17 cellular contexts compared by ENCODE assay signal in the genomic region with DNA sequence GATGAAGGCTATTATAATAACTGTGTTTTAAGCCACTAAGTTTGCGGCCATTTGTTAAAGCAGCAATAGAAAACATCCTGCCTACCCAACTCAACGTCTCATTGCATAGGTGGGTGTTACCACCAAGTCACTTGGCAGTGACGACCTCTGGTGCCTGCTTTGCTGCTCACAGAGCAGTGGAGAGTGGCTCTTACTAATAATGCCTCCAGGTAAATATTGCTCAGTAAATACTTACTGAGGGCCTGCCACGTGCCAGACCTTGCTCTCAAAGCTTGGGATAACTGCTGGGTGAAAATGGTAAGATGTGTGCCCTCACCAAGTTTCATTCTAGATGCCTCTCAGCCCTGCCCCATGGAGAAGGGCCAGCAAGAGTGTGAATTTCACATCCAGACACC. TPM values are rescaled to one million over a fixed set of nuclear protein-coding genes. Genes with fewer than 3 reads are reported as not detected.
DNase-seq lines count a peak whose midpoint lies in the region; ATAC-seq, FAIRE-seq and TF ChIP-seq lines count a peak whose summit lies in the region.
"Had no signal": no experiment of that assay in that cellular context is flagged by ENCODE, and none has a peak within 500 bp of the region (broad histone marks: within the 10 kb centered on the region; RNA-seq: fewer than 3 reads in every experiment).

No MANE protein-coding gene starts in this region.

- H3K27ac Mint-ChIP-seq in activated naive CD4-positive, alpha-beta T cell treated with anti-CD3 and anti-CD28 coated beads, Interleukin-2, amount 50 U/mL, for 24 hours = peak overlapping the region; percentile 63
- H3K27ac Mint-ChIP-seq in stimulated activated naive CD8-positive, alpha-beta T cell treated with anti-CD3 and anti-CD28 coated beads, Interleukin-15, amount 100 ng/mL, for 72 hours = peak overlapping the region in 1 of 2 donors; percentile 76

- no peaks in the 10 kb centered on the region for H3K27me3 Mint-ChIP-seq in activated naive CD4-positive, alpha-beta T cell treated with anti-CD3 and anti-CD28 coated beads, Interleukin-2, amount 50 U/mL, for 24 hours
- H3K27me3 Mint-ChIP-seq in stimulated activated naive CD8-positive, alpha-beta T cell treated with anti-CD3 and anti-CD28 coated beads, Interleukin-15, amount 100 ng/mL, for 72 hours = no peaks in the 10 kb centered on the region

- H4K20me1 ChIP-seq in keratinocyte (ENCODE audit: control insufficient read depth, extremely low read depth, insufficient read depth, low read length) = peaks cover 10% of the 10 kb centered on the region

- ATAC-seq in stimulated activated naive CD8-positive, alpha-beta T cell treated with anti-CD3 and anti-CD28 coated beads, Interleukin-15, amount 100 ng/mL, for 72 hours = peak; percentile 86
- ATAC-seq in HG03159 (IDR thresholded peaks at IDR 0.05; ENCODE audit: unreplicated experiment) (no peak), GM21723 (IDR thresholded peaks at IDR 0.05; ENCODE audit: unreplicated experiment) (no peak)

- H3K9me1 ChIP-seq in keratinocyte (ENCODE audit: control insufficient read depth, extremely low read depth, insufficient read depth, low read length) = peaks cover 20% of the 10 kb centered on the region

- peaks cover 15 to 48% of the 10 kb centered on the region in 2 experiments for H3K36me3 ChIP-seq in keratinocyte (ENCODE audit: control insufficient read depth in 2 of 2, extremely low read depth in 1 of 2, insufficient read depth in 2 of 2, low read length in 2 of 2)
- H3K36me3 ChIP-seq: esophagus squamous epithelium had no signal

- dilution Hi-C loops in keratinocyte (cut with MboI; ENCODE audit: extremely low pct_ligation_motif_present, low sequenced_read_pairs) = no loop called here

- no peak overlapping the region for H3K4me3 ChIP-seq in keratinocyte (ENCODE audit: control insufficient read depth in 2 of 3, extremely low read depth in 1 of 3, insufficient read depth in 2 of 3, low read depth in 1 of 3, low read length in 3 of 3)
- H3K4me3 ChIP-seq: esophagus squamous epithelium, GM23248 had no signal

- H3K4me3 Mint-ChIP-seq in activated naive CD4-positive, alpha-beta T cell treated with anti-CD3 and anti-CD28 coated beads, Interleukin-2, amount 50 U/mL, for 24 hours = no peak overlapping the region
- peak overlapping the region in 1 of 2 donors; percentile 26 for H3K4me3 Mint-ChIP-seq in stimulated activated naive CD8-positive, alpha-beta T cell treated with anti-CD3 and anti-CD28 coated beads, Interleukin-15, amount 100 ng/mL, for 72 hours

- H3K4me1 Mint-ChIP-seq in activated naive CD4-positive, alpha-beta T cell treated with anti-CD3 and anti-CD28 coated beads, Interleukin-2, amount 50 U/mL, for 24 hours = peaks cover 87% of the 10 kb centered on the region
- H3K4me1 Mint-ChIP-seq in stimulated activated naive CD8-positive, alpha-beta T cell treated with anti-CD3 and anti-CD28 coated beads, Interleukin-15, amount 100 ng/mL, for 72 hours = peaks cover 81% of the 10 kb centered on the region

- no peaks in the 10 kb centered on the region for H3K27me3 ChIP-seq in keratinocyte (ENCODE audit: control insufficient read depth, extremely low read depth, insufficient read depth, low read length)

- peak overlapping the region; percentile 53 for H3K27ac ChIP-seq in RWPE1
- peak overlapping the region; percentile 70 for H3K27ac ChIP-seq in keratinocyte (ENCODE audit: control insufficient read depth, insufficient read depth, low read length)
- H3K27ac ChIP-seq: GM23248, HL-60 had no signal

- H3K4me1 ChIP-seq in keratinocyte (ENCODE audit: control insufficient read depth, extremely low read depth, insufficient read depth, low read length) = peaks cover 90% of the 10 kb centered on the region

- peak overlapping the region; percentile 15 for H3K4me2 ChIP-seq in keratinocyte (ENCODE audit: control insufficient read depth, extremely low read depth, insufficient read depth, low read depth, low read length)

- peaks cover 96% of the 10 kb centered on the region for H3K79me2 ChIP-seq in keratinocyte (ENCODE audit: control insufficient read depth, insufficient read depth, low read length)

- H2AFZ ChIP-seq in keratinocyte (ENCODE audit: control insufficient read depth, low read length) = no peak overlapping the region
- H2AFZ ChIP-seq: GM23248 had no signal

- peak; percentile 83 for FAIRE-seq in keratinocyte (lab: Jason Lieb, UNC)

- no peak for TF ChIP-seq CTCF in RWPE1 (conservative IDR thresholded peaks at IDR 0.05; ENCODE audit: low read depth)
- TF ChIP-seq CTCF in keratinocyte (optimal IDR thresholded peaks at IDR 0.05 in 1 of 3, IDR thresholded peaks at IDR 0.05 in 1 of 3, conservative IDR thresholded peaks at IDR 0.05 in 1 of 3; ENCODE audit: extremely low read depth in 1 of 3, insufficient read depth in 2 of 3, low read length in 3 of 3) = peak in 2 of 3 experiments; percentile 18 to 43

- H3K9me3 ChIP-seq in keratinocyte (ENCODE audit: control insufficient read depth, low read depth, low read length) = no peaks in the 10 kb centered on the region
- H3K9me3 ChIP-seq: esophagus squamous epithelium had no signal

- CTCF ChIA-PET in RWPE1 (lab: Yijun Ruan, JAX) = interaction anchor here (0.6 to 1.4 kb wide), 3 partner anchors 13 to 282 kb away, joined by 3 to 5 read pairs (median 4); no protein-coding TSS in a partner anchor

- POLR2A ChIA-PET in RWPE1 (lab: Yijun Ruan, JAX; ENCODE audit: low non-redundant PET) = no interaction called here

- peaks cover 2% of the 10 kb centered on the region for H3K36me3 Mint-ChIP-seq in activated naive CD4-positive, alpha-beta T cell treated with anti-CD3 and anti-CD28 coated beads, Interleukin-2, amount 50 U/mL, for 24 hours

- H3K9me3 Mint-ChIP-seq in activated naive CD4-positive, alpha-beta T cell treated with anti-CD3 and anti-CD28 coated beads, Interleukin-2, amount 50 U/mL, for 24 hours = no peaks in the 10 kb centered on the region
- no peaks in the 10 kb centered on the region for H3K9me3 Mint-ChIP-seq in stimulated activated naive CD8-positive, alpha-beta T cell treated with anti-CD3 and anti-CD28 coated beads, Interleukin-15, amount 100 ng/mL, for 72 hours

- DNase-seq in activated naive CD4-positive, alpha-beta T cell treated with anti-CD3 and anti-CD28 coated beads, Interleukin-2, amount 50 U/mL, for 16 hours = no peak
- DNase-seq in RWPE1 (ENCODE audit: low spot score) = no peak
- DNase-seq in keratinocyte (ENCODE audit: low read depth, low spot score) = no peak
- no peak for DNase-seq in stimulated activated naive CD8-positive, alpha-beta T cell treated with anti-CD3 and anti-CD28 coated beads, Interleukin-15, amount 100 ng/mL, for 72 hours
- no peak for DNase-seq in NCI-H1105 treated with DMSO at 0.1 percent for 48 hours (lab: John Stamatoyannopoulos, UW)
- DNase-seq: activated naive CD4-positive, alpha-beta T cell treated with Interleukin-2 at 50 U/mL for 16 hours; central memory CD4-positive, alpha-beta T cell; DND-41; esophagus squamous epithelium; GM23248; hypothalamus; NCI-H2107; T-helper 2 cell had no signal

- H3K9ac ChIP-seq in keratinocyte (ENCODE audit: control insufficient read depth, extremely low read depth, insufficient read depth, low read length) = peak overlapping the region; percentile 2
- H3K9ac ChIP-seq: GM23248 had no signal

RNA-seq across cellular contexts. Expression of a gene that starts 27.7 kb away (rescaled TPM):
- polyA plus RNA-seq in keratinocyte = 258 to 441 TPM (median 273 TPM) in 3 replicates
- polyA plus RNA-seq in keratinocyte (2011; ENCODE audit: low read depth) = 360 TPM
- 148 and 205 TPM in 2 replicates for polyA plus RNA-seq in keratinocyte (2011; cell fraction: cytosol; rRNA removed)
- 661 and 820 TPM in 2 replicates for polyA plus RNA-seq in keratinocyte (2011; cell fraction: nucleus; rRNA removed)
- 169 and 660 TPM in 2 replicates for polyA plus RNA-seq in keratinocyte (2012; ENCODE audit: low replicate concordance)
- 374 to 691 TPM (median 492 TPM) in 3 replicates for polyA minus RNA-seq in keratinocyte
- 252 TPM for polyA minus RNA-seq in keratinocyte (2011; cell fraction: cytosol; rRNA and poly(A)+ RNA removed)
- polyA minus RNA-seq in keratinocyte (2011; cell fraction: nucleus; rRNA and poly(A)+ RNA removed) = 750 and 1,558 TPM in 2 replicates
